4 cellular contexts compared by ENCODE assay signal in the genomic region with DNA sequence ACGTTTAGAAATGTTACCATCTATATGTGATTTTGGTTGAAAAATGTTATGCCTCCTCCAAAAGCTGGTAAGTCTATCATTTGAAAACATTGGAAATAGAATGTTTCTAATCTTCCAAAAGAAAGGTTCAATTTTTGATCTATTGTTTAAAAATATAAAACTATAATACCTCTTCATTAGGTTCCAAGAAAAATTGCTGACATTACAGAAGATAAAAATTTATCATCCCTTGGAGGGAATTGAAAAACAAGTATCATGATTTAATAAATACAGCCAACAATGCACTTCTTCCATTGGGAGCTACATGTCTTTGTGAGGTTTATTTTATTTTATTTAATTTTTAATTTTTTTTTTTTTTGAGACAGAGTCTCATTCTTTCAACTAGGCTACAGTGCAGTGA.
TF ChIP-seq lines count a peak whose summit lies in the region.

No MANE protein-coding gene starts in this region.

TF ChIP-seq in HepG2, 621 proteins besides CTCF, POLR2A, EP300 and RAD21:
- TF ChIP-seq ZNF549 (CRISPR knock-in tag; IDR thresholded peaks at IDR 0.05) = no peak
- TF ChIP-seq MAFK (conservative IDR thresholded peaks at IDR 0.05 in 1 of 2, IDR thresholded peaks at IDR 0.05 in 1 of 2; ENCODE audit: low read length in 2 of 2) = peak; percentile 44 to 79; a peak in 3 of 4 replicates
- peak; percentile 66; the same call in 1 of the 2 replicates for TF ChIP-seq MAFF (IDR thresholded peaks at IDR 0.05; ENCODE audit: low read depth, low read length)

TF ChIP-seq in A549, 52 proteins besides CTCF, POLR2A, EP300 and RAD21:
- no peak for TF ChIP-seq CHD4 (IDR thresholded peaks at IDR 0.05; ENCODE audit: borderline replicate concordance)
- peak; percentile 57 for TF ChIP-seq MAFK (IDR thresholded peaks at IDR 0.05; ENCODE audit: partially characterized antibody)

TF ChIP-seq in IMR-90, 13 proteins besides CTCF, POLR2A, EP300 and RAD21:
- no peak for TF ChIP-seq CEBPB (IDR thresholded peaks at IDR 0.05; ENCODE audit: low read depth, low read length)
- no peak for TF ChIP-seq USF2 (IDR thresholded peaks at IDR 0.05; ENCODE audit: low read depth, low read length)
- TF ChIP-seq RFX5 (IDR thresholded peaks at IDR 0.05; ENCODE audit: low read depth, low read length) = no peak
- TF ChIP-seq MAFK (IDR thresholded peaks at IDR 0.05; ENCODE audit: low read depth, low read length) = peak; percentile 59; the same call in 1 of the 2 replicates

TF ChIP-seq in K562, 482 proteins besides CTCF, POLR2A, EP300 and RAD21:
- TF ChIP-seq RFX5 (IDR thresholded peaks at IDR 0.05; ENCODE audit: low read depth, low read length) (no peak), ZNF316 (IDR thresholded peaks at IDR 0.05) (peak; percentile 92), TAF9B (IDR thresholded peaks at IDR 0.05; ENCODE audit: partially characterized antibody) (no peak), TCF7L2 (IDR thresholded peaks at IDR 0.05; ENCODE audit: low read depth, low read length) (no peak), MAFF (IDR thresholded peaks at IDR 0.05; ENCODE audit: low read length) (peak; percentile 64; the same call in 1 of the 2 replicates), ESRRB (CRISPR knock-in tag; IDR thresholded peaks at IDR 0.05; ENCODE audit: borderline replicate concordance) (no peak), XRCC3 (IDR thresholded peaks at IDR 0.05) (no peak), PRPF4 (IDR thresholded peaks at IDR 0.05; ENCODE audit: insufficient read depth, low read depth, low read length, poor library complexity, severe bottlenecking) (no peak), YY1 (IDR thresholded peaks at IDR 0.05; ENCODE audit: borderline replicate concordance in 1 of 3, control insufficient read depth in 1 of 3, extremely low read depth in 1 of 3, insufficient read depth in 3 of 3, insufficient read length in 1 of 3, insufficient replicate concordance in 2 of 3, low read depth in 1 of 3, low read length in 2 of 3) (no peak), MTA1 (IDR thresholded peaks at IDR 0.05; ENCODE audit: borderline replicate concordance) (no peak), MYBL2 (IDR thresholded peaks at IDR 0.05; ENCODE audit: low read depth) (no peak), MYBL2 (CRISPR knock-in tag; IDR thresholded peaks at IDR 0.05; ENCODE audit: borderline replicate concordance) (no peak), CTBP1 (IDR thresholded peaks at IDR 0.05; ENCODE audit: borderline replicate concordance) (no peak), SAP30 (IDR thresholded peaks at IDR 0.05; ENCODE audit: borderline replicate concordance, insufficient read depth, low read depth, low read length, poor library complexity, severe bottlenecking) (no peak), ARID3B (CRISPR knock-in tag; IDR thresholded peaks at IDR 0.05; ENCODE audit: borderline replicate concordance) (no peak), MAFG (tag; conservative IDR thresholded peaks at IDR 0.05) (peak; percentile 67), C11orf30 (IDR thresholded peaks at IDR 0.05; ENCODE audit: low read depth) (peak; percentile 76)
- TF ChIP-seq, protein P1, sequence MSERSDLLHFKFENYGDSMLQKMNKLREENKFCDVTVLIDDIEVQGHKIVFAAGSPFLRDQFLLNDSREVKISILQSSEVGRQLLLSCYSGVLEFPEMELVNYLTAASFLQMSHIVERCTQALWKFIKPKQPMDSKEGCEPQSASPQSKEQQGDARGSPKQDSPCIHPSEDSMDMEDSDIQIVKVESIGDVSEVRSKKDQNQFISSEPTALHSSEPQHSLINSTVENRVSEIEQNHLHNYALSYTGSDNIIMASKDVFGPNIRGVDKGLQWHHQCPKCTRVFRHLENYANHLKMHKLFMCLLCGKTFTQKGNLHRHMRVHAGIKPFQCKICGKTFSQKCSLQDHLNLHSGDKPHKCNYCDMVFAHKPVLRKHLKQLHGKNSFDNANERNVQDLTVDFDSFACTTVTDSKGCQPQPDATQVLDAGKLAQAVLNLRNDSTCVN (CRISPR knock-in tag; IDR thresholded peaks at IDR 0.05) = no peak
- TF ChIP-seq, protein P2, sequence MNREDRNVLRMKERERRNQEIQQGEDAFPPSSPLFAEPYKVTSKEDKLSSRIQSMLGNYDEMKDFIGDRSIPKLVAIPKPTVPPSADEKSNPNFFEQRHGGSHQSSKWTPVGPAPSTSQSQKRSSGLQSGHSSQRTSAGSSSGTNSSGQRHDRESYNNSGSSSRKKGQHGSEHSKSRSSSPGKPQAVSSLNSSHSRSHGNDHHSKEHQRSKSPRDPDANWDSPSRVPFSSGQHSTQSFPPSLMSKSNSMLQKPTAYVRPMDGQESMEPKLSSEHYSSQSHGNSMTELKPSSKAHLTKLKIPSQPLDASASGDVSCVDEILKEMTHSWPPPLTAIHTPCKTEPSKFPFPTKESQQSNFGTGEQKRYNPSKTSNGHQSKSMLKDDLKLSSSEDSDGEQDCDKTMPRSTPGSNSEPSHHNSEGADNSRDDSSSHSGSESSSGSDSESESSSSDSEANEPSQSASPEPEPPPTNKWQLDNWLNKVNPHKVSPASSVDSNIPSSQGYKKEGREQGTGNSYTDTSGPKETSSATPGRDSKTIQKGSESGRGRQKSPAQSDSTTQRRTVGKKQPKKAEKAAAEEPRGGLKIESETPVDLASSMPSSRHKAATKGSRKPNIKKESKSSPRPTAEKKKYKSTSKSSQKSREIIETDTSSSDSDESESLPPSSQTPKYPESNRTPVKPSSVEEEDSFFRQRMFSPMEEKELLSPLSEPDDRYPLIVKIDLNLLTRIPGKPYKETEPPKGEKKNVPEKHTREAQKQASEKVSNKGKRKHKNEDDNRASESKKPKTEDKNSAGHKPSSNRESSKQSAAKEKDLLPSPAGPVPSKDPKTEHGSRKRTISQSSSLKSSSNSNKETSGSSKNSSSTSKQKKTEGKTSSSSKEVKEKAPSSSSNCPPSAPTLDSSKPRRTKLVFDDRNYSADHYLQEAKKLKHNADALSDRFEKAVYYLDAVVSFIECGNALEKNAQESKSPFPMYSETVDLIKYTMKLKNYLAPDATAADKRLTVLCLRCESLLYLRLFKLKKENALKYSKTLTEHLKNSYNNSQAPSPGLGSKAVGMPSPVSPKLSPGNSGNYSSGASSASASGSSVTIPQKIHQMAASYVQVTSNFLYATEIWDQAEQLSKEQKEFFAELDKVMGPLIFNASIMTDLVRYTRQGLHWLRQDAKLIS (CRISPR knock-in tag; IDR thresholded peaks at IDR 0.05) = no peak
- TF ChIP-seq, protein P3, sequence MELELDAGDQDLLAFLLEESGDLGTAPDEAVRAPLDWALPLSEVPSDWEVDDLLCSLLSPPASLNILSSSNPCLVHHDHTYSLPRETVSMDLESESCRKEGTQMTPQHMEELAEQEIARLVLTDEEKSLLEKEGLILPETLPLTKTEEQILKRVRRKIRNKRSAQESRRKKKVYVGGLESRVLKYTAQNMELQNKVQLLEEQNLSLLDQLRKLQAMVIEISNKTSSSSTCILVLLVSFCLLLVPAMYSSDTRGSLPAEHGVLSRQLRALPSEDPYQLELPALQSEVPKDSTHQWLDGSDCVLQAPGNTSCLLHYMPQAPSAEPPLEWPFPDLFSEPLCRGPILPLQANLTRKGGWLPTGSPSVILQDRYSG (tag; conservative IDR thresholded peaks at IDR 0.05; ENCODE audit: low read depth) = no peak
TF ChIP-seq in K562: peak in this region for 4.
